ENCODE assay signal across 20 cellular contexts in genomic region chr1:208381481-208381880, GRCh38.
A peak's percentile ranks its signal among the peaks of the same experiment; 100 is the strongest.
DNase-seq lines count a peak whose midpoint lies in the region; TF ChIP-seq lines count a peak whose summit lies in the region.
"Had no signal": no experiment of that assay in that cellular context is flagged by ENCODE, and none has a peak within 500 bp of the region (broad histone marks: within the 10 kb centered on the region; RNA-seq: fewer than 3 reads in every experiment).

No MANE protein-coding gene starts in this region.

- intact Hi-C loops in MCF 10A (cut with micrococcal nuclease), result no loop called here

- H2BK120ac ChIP-seq in mesendoderm (ENCODE audit: low read depth, low read length), result no peak overlapping the region

- no peak overlapping the region for H3K27ac ChIP-seq in mesendoderm (ENCODE audit: low read depth, low read length)
- H3K27ac ChIP-seq: BLaER1, C4-2B, GM23248 had no signal

- no peak for TF ChIP-seq CTCF in choroid plexus epithelial cell (conservative IDR thresholded peaks at IDR 0.05; ENCODE audit: low read depth, low read length)
- no peak for TF ChIP-seq CTCF in MCF 10A (IDR thresholded peaks at IDR 0.05; ENCODE audit: unreplicated experiment)

- CTCF ChIA-PET in MCF 10A (lab: Yijun Ruan, JAX), result interaction anchor here (0.7 to 1.3 kb wide), 2 partner anchors 15 to 238 kb away, joined by 3 read pairs; no protein-coding TSS in a partner anchor

- H3K4me1 Mint-ChIP-seq in MCF 10A (ENCODE audit: insufficient read depth, unreplicated experiment), result no peaks in the 10 kb centered on the region
- H3K4me1 Mint-ChIP-seq: B cell; CD4-positive, CD25-positive, alpha-beta regulatory T cell had no signal

- H3K56ac ChIP-seq in mesendoderm (ENCODE audit: low read length), result peak overlapping the region; percentile 40

- peak overlapping the region; percentile 28 for H2BK5ac ChIP-seq in mesendoderm (ENCODE audit: low read length)

- H3K4me2 ChIP-seq in mesendoderm (ENCODE audit: low read length), result no peak overlapping the region
- H3K4me2 ChIP-seq: BLaER1 had no signal

- H3K4me3 ChIP-seq in choroid plexus epithelial cell (ENCODE audit: low read depth, low read length) (no peak overlapping the region), mesendoderm (ENCODE audit: low read length) (no peak overlapping the region)
- H3K4me3 ChIP-seq: BLaER1, GM12878, GM23248 had no signal

- no peaks in the 10 kb centered on the region for H3K9me3 Mint-ChIP-seq in MCF 10A (ENCODE audit: unreplicated experiment)
- H3K9me3 Mint-ChIP-seq: CD8-positive, alpha-beta T cell had no signal

- H3K79me1 ChIP-seq in mesendoderm (ENCODE audit: low read length), result no peaks in the 10 kb centered on the region

- no TSS peak for BruUV-seq in MCF 10A (replicated peaks; lab: Mats Ljungman, UMichigan)

- no peak overlapping the region for H3K9ac ChIP-seq in mesendoderm (ENCODE audit: low read length)
- H3K9ac ChIP-seq: BLaER1, GM23248 had no signal

- no peaks in the 10 kb centered on the region for H3K27me3 ChIP-seq in mesendoderm (ENCODE audit: insufficient read depth, low read length, poor library complexity)
- H3K27me3 ChIP-seq: BLaER1 had no signal

- H4K8ac ChIP-seq in mesendoderm (ENCODE audit: low read depth, low read length), result no peak overlapping the region

- no peaks in the 10 kb centered on the region for H3K79me2 ChIP-seq in mesendoderm (ENCODE audit: control insufficient read depth, insufficient read depth, low read length)

- H2AK5ac ChIP-seq in mesendoderm (ENCODE audit: low read length), result no peak overlapping the region

- no peak overlapping the region for H3K4me3 Mint-ChIP-seq in MCF 10A (ENCODE audit: unreplicated experiment)
- H3K4me3 Mint-ChIP-seq: B cell; CD4-positive, CD25-positive, alpha-beta regulatory T cell; CD8-positive, alpha-beta T cell had no signal

- H3K4ac ChIP-seq in mesendoderm (ENCODE audit: low read depth, low read length), result no peak overlapping the region

- POLR2A ChIA-PET in MCF 10A (lab: Yijun Ruan, JAX), result no interaction called here

- no peaks in the 10 kb centered on the region for H3K36me3 Mint-ChIP-seq in MCF 10A (ENCODE audit: insufficient read depth, unreplicated experiment)
- H3K36me3 Mint-ChIP-seq: CD4-positive, CD25-positive, alpha-beta regulatory T cell; CD8-positive, alpha-beta T cell had no signal

- no peaks in the 10 kb centered on the region for H3K27me3 Mint-ChIP-seq in MCF 10A (ENCODE audit: insufficient read depth, unreplicated experiment)
- H3K27me3 Mint-ChIP-seq: CD4-positive, CD25-positive, alpha-beta regulatory T cell had no signal

- H3K36me3 ChIP-seq in mesendoderm (ENCODE audit: control insufficient read depth, insufficient read depth, low read length), result no peaks in the 10 kb centered on the region
- H3K36me3 ChIP-seq: BLaER1 had no signal

- no peak overlapping the region for H3K23ac ChIP-seq in mesendoderm (ENCODE audit: low read length)

- no peak overlapping the region for H2BK15ac ChIP-seq in mesendoderm (replicated peaks; ENCODE audit: low read depth)

- no peak overlapping the region for H4K5ac ChIP-seq in mesendoderm (ENCODE audit: low read length)

- DNase-seq in CMK (ENCODE audit: low read depth) (peak; percentile 96), M059J (ENCODE audit: low read depth) (peak; percentile 53), choroid plexus epithelial cell (ENCODE audit: low read depth) (peak; percentile 2), mesendoderm (peak; percentile 61), GM19238 (ENCODE audit: insufficient read length, low spot score) (no peak), MCF 10A (ENCODE audit: unreplicated experiment) (no peak)
- DNase-seq in NK-92 treated with Interleukin-12 subunit alpha and Interleukin-12 subunit beta, amount 100 ng/mL, for 24 hours (lab: John Stamatoyannopoulos, UW), result no peak
- DNase-seq: CD4-positive, CD25-positive, alpha-beta regulatory T cell; CD8-positive, alpha-beta T cell; DMS 273 treated with DMSO at 0.1 percent for 48 hours; DMS79; EL; GDM1; GM23248; H7; HCEC 1CT had no signal

- no peak overlapping the region for H3K27ac Mint-ChIP-seq in MCF 10A (ENCODE audit: low read depth, unreplicated experiment)
- H3K27ac Mint-ChIP-seq: B cell; CD4-positive, CD25-positive, alpha-beta regulatory T cell; CD8-positive, alpha-beta T cell had no signal

- H3K4me1 ChIP-seq in mesendoderm (ENCODE audit: control insufficient read depth, low read depth, low read length), result peaks cover 4% of the 10 kb centered on the region

- peak overlapping the region; percentile 77 for H3K18ac ChIP-seq in mesendoderm (ENCODE audit: low read length)

- whole genome bisulfite sequencing in mesendoderm (ENCODE audit: extremely low coverage, insufficient coverage, low lambda C conversion rate), result no CpG with 5 or more reads among the region's 1 CpG

Comparison
In these comparisons a context has a peak if more than half of its experiments do, and no peak if none do; other contexts are left out.
1. DNase-seq: peak in CMK (single experiment), M059J (single experiment), choroid plexus epithelial cell (single experiment) and mesendoderm (single experiment); none in NK-92 treated with Interleukin-12 subunit alpha and Interleukin-12 subunit beta, amount 100 ng/mL, for 24 hours (single experiment), GM19238 (single experiment) and MCF 10A (single experiment).